1 cellular context compared by ENCODE assay signal in genomic region chr10:44363716-44364115, GRCh38.
TF ChIP-seq lines count a peak whose summit lies in the region.

No MANE protein-coding gene starts in this region.

TF ChIP-seq in H1, 55 proteins besides CTCF, POLR2A, EP300 and RAD21 (continued from another document):
- TF ChIP-seq JUND (IDR thresholded peaks at IDR 0.05; ENCODE audit: low read length) = no peak
- TF ChIP-seq TCF12 (IDR thresholded peaks at IDR 0.05; ENCODE audit: low read depth, low read length) = no peak
- no peak for TF ChIP-seq RXRA (IDR thresholded peaks at IDR 0.05; ENCODE audit: insufficient read depth, low read depth, low read length)
- no peak for TF ChIP-seq BCL11A (IDR thresholded peaks at IDR 0.05; ENCODE audit: low read depth in 2 of 2, low read length in 2 of 2)
- TF ChIP-seq SIRT6 (IDR thresholded peaks at IDR 0.05; ENCODE audit: low read length) = no peak
- no peak for TF ChIP-seq E2F6 (IDR thresholded peaks at IDR 0.05)
- no peak for TF ChIP-seq PHF8 (conservative IDR thresholded peaks at IDR 0.05; ENCODE audit: low read depth, low read length)
